ENCODE assay signal across 12 cellular contexts in genomic region chr2:69667805-69668382, GRCh38. TPM values are rescaled to one million over a fixed set of nuclear protein-coding genes. Genes with fewer than 3 reads are reported as not detected.
DNase-seq lines count a peak whose midpoint lies in the region; ATAC-seq, FAIRE-seq and TF ChIP-seq lines count a peak whose summit lies in the region.
"Had no signal": no experiment of that assay in that cellular context is flagged by ENCODE, and none has a peak within 500 bp of the region (broad histone marks: within the 10 kb centered on the region; RNA-seq: fewer than 3 reads in every experiment).

No MANE protein-coding gene starts in this region.

- H2BK20ac ChIP-seq in IMR-90 (ENCODE audit: low read depth, low read length) = no peak overlapping the region

- H3K4me3 ChIP-seq in IMR-90 (ENCODE audit: insufficient read depth, low read depth, low read length) (no peak overlapping the region), K562 (no peak overlapping the region)
- H3K4me3 ChIP-seq: gastroesophageal sphincter had no signal

- no peak overlapping the region for H2AK9ac ChIP-seq in IMR-90 (replicated peaks; ENCODE audit: low read depth, low read length, poor library complexity)

- no peak overlapping the region for H2BK15ac ChIP-seq in IMR-90 (ENCODE audit: low read depth, low read length)

- H3K27me3 Mint-ChIP-seq in activated T-helper 1 cell treated with anti-CD3 and anti-CD28 coated beads, Interleukin-12 subunit alpha, Interleukin-12 subunit beta, Interleukin-2, Interleukin-4 antibody, amounts not matched to agents 30 ng/mL and 10 ng/mL and 1 ng/mL, durations not matched to agents 14 hours and 24 hours and 36 hours (ENCODE audit: insufficient read depth) = no peaks in the 10 kb centered on the region

- H3K27ac ChIP-seq in IMR-90 (ENCODE audit: insufficient read depth, low read length) (no peak overlapping the region), K562 (ENCODE audit: extremely low read depth, low read depth, low read length) (no peak overlapping the region)
- H3K27ac ChIP-seq: gastroesophageal sphincter had no signal

- H4K8ac ChIP-seq in IMR-90 (ENCODE audit: low read depth in 2 of 2, low read length in 2 of 2) = no peak overlapping the region

- H3K36me3 Mint-ChIP-seq in activated T-helper 1 cell treated with anti-CD3 and anti-CD28 coated beads, Interleukin-12 subunit alpha, Interleukin-12 subunit beta, Interleukin-2, Interleukin-4 antibody, amounts not matched to agents 30 ng/mL and 10 ng/mL and 1 ng/mL, durations not matched to agents 14 hours and 24 hours and 36 hours (ENCODE audit: low read depth) = peaks cover 2% of the 10 kb centered on the region
- H3K36me3 Mint-ChIP-seq: CD8-positive, alpha-beta T cell had no signal

- TF ChIP-seq EP300 in K562 (IDR thresholded peaks at IDR 0.05; ENCODE audit: low read length) = no peak

- no TSS peak for BruUV-seq in IMR-90 (replicated peaks; lab: Mats Ljungman, UMichigan)
- BruUV-seq in K562 (replicated peaks; lab: Mats Ljungman, UMichigan) = no TSS peak

- peak overlapping the region; percentile 9; the same call in 1 of the 2 replicates for H2AK5ac ChIP-seq in IMR-90 (ENCODE audit: low read depth, low read length)

- dilution Hi-C loops in IMR-90 (cut with HindIII; ENCODE audit: low sequenced_read_pairs, unreplicated experiment) = no loop called here

- H4K20me1 ChIP-seq in IMR-90 (ENCODE audit: insufficient read depth, low read length) = peaks cover 3% of the 10 kb centered on the region; the same call in 1 of the 2 replicates
- H4K20me1 ChIP-seq in K562 (replicated peaks; ENCODE audit: control insufficient read depth, insufficient read depth, low read length) = no peaks in the 10 kb centered on the region

- H3K4me1 ChIP-seq in IMR-90 (ENCODE audit: control insufficient read depth, insufficient read depth, low read length) = peaks cover 6% of the 10 kb centered on the region
- peaks cover 0 to 6% of the 10 kb centered on the region in 2 experiments; a peak in 1 of 5 replicates for H3K4me1 ChIP-seq in K562 (replicated peaks in 1 of 2; ENCODE audit: control insufficient read depth in 2 of 2, insufficient read depth in 2 of 2, low read length in 2 of 2)
- H3K4me1 ChIP-seq: gastroesophageal sphincter had no signal

- intact Hi-C loops in IMR-90 (cut with micrococcal nuclease) (no loop called here), K562 (cut with micrococcal nuclease) (no loop called here)
- intact Hi-C loops in activated T-helper 1 cell treated with anti-CD3 and anti-CD28 coated beads, Interleukin-12 subunit alpha, Interleukin-12 subunit beta, Interleukin-2, Interleukin-4 antibody, amounts not matched to agents 30 ng/mL and 10 ng/mL and 1 ng/mL, durations not matched to agents 14 hours and 24 hours and 36 hours (cut with micrococcal nuclease) = loop anchor here (2.0 kb wide), 1 partner anchor 15 kb away; no protein-coding TSS in a partner anchor

- H3K27ac Mint-ChIP-seq in activated T-helper 1 cell treated with anti-CD3 and anti-CD28 coated beads, Interleukin-12 subunit alpha, Interleukin-12 subunit beta, Interleukin-2, Interleukin-4 antibody, amounts not matched to agents 30 ng/mL and 10 ng/mL and 1 ng/mL, durations not matched to agents 14 hours and 24 hours and 36 hours = no peak overlapping the region
- H3K27ac Mint-ChIP-seq: CD8-positive, alpha-beta T cell had no signal

- H3K4me3 Mint-ChIP-seq in activated T-helper 1 cell treated with anti-CD3 and anti-CD28 coated beads, Interleukin-12 subunit alpha, Interleukin-12 subunit beta, Interleukin-2, Interleukin-4 antibody, amounts not matched to agents 30 ng/mL and 10 ng/mL and 1 ng/mL, durations not matched to agents 14 hours and 24 hours and 36 hours = no peak overlapping the region
- H3K4me3 Mint-ChIP-seq: CD8-positive, alpha-beta T cell had no signal

- H4K5ac ChIP-seq in IMR-90 (ENCODE audit: low read depth, low read length) = no peak overlapping the region

- CTCF ChIA-PET in IMR-90 (lab: Yijun Ruan, JAX) = interaction anchor here (1.1 kb wide), 1 partner anchor 16 kb away, joined by 3 read pairs; no protein-coding TSS in a partner anchor
- CTCF ChIA-PET in K562 (lab: Yijun Ruan, JAX; ENCODE audit: low intra/inter-chr PET ratio) = no interaction called here

- H3K23ac ChIP-seq in IMR-90 (ENCODE audit: low read depth, low read length) = no peak overlapping the region

- WGBS in IMR-90 (ENCODE audit: extremely low coverage in 2 of 2, insufficient read length in 1 of 2), 2 experiments = no CpG with 5 or more reads among the region's 7 CpGs
- WGBS in K562 (ENCODE audit: insufficient coverage, low coverage, missing lambda C conversion rate) = 56% methylated on average over 7 of the region's 7 CpGs

- no peaks in the 10 kb centered on the region for H3K79me1 ChIP-seq in IMR-90 (ENCODE audit: low read depth in 1 of 2, low read length in 2 of 2)

- POLR2A ChIA-PET in IMR-90 (lab: Charles Lee; ENCODE audit: unreplicated experiment) (no interaction called here), K562 (lab: Yijun Ruan, JAX) (interaction anchor here (1.5 to 1.8 kb wide), 2 partner anchors 16 to 23 kb away, joined by 3 to 4 read pairs; no protein-coding TSS in a partner anchor)

- no peak overlapping the region for H3K9ac ChIP-seq in IMR-90 (ENCODE audit: low read depth, low read length)
- no peak overlapping the region for H3K9ac ChIP-seq in K562 (ENCODE audit: insufficient read depth in 1 of 2, low read depth in 2 of 2, low read length in 2 of 2)

- peak; percentile 65 for DNase-seq in IMR-90
- no peak for DNase-seq in K562 (ENCODE audit: extremely low read depth in 1 of 4, low spot score in 3 of 4)
- DNase-seq in kidney glomerular epithelial cell (lab: John Stamatoyannopoulos, UW) = peak; percentile 35
- peak; percentile 63 for DNase-seq in ureter (ENCODE audit: low spot score)
- DNase-seq in germinal center (ENCODE audit: low spot score) = no peak
- DNase-seq in activated CD8-positive, alpha-beta memory T cell treated with anti-CD3 and anti-CD28 coated beads for 24 hours = no peak
- DNase-seq in activated T-helper 1 cell treated with anti-CD3 and anti-CD28 coated beads, Interleukin-12 subunit alpha, Interleukin-12 subunit beta, Interleukin-2, Interleukin-4 antibody, amounts not matched to agents 30 ng/mL and 10 ng/mL and 1 ng/mL, durations not matched to agents 14 hours and 24 hours and 36 hours (ENCODE audit: low spot score) = no peak
- DNase-seq: activated CD4-positive, CD25-positive, alpha-beta regulatory T cell treated with anti-CD3 and anti-CD28 coated beads, Interleukin-2, amount 50 U/mL, for 72 hours; CD8-positive, alpha-beta T cell; NCI-H1092 treated with DMSO at 0.1 percent for 48 hours; SW 1271 had no signal

- 0 out of 2 replicates have a peak overlapping the region, but pooled peaks have one; percentile 0 for H2BK120ac ChIP-seq in IMR-90 (ENCODE audit: low read depth, low read length)

- H2AFZ ChIP-seq in IMR-90 (replicated peaks; ENCODE audit: low read length, poor library complexity) (no peak overlapping the region), K562 (ENCODE audit: low read depth, low read length) (0 out of 2 replicates have a peak overlapping the region, but pooled peaks have one; percentile 53)

- H3K9me3 ChIP-seq in IMR-90 (ENCODE audit: control insufficient read depth, insufficient read depth, low read length) (peaks cover 2% of the 10 kb centered on the region; the same call in 1 of the 2 replicates), K562 (replicated peaks; ENCODE audit: control insufficient read depth, insufficient read depth, low read depth, low read length) (peaks cover 5% of the 10 kb centered on the region)

- peak; percentile 90 for ATAC-seq in IMR-90 (ENCODE audit: low read depth)
- no peak for ATAC-seq in K562
- ATAC-seq: CD8-positive, alpha-beta T cell; gastroesophageal sphincter had no signal

- H3K27me3 ChIP-seq in IMR-90 (ENCODE audit: control insufficient read depth, insufficient read depth, low read length) = no peaks in the 10 kb centered on the region
- no peaks in the 10 kb centered on the region for H3K27me3 ChIP-seq in K562 (ENCODE audit: control insufficient read depth in 2 of 2, insufficient read depth in 2 of 2, low read length in 2 of 2)
- H3K27me3 ChIP-seq: gastroesophageal sphincter had no signal

- TF ChIP-seq RAD21 in IMR-90 (IDR thresholded peaks at IDR 0.05; ENCODE audit: low read length) (no peak), K562 (CRISPR knock-in tag; conservative IDR thresholded peaks at IDR 0.05 in 1 of 2, IDR thresholded peaks at IDR 0.05 in 1 of 2) (no peak)

- H3K9me1 ChIP-seq in IMR-90 (ENCODE audit: insufficient read depth, low read length) (peaks cover 4% of the 10 kb centered on the region), K562 (ENCODE audit: control insufficient read depth, insufficient read depth, low read length) (no peaks in the 10 kb centered on the region)

- H3K4me1 Mint-ChIP-seq in activated T-helper 1 cell treated with anti-CD3 and anti-CD28 coated beads, Interleukin-12 subunit alpha, Interleukin-12 subunit beta, Interleukin-2, Interleukin-4 antibody, amounts not matched to agents 30 ng/mL and 10 ng/mL and 1 ng/mL, durations not matched to agents 14 hours and 24 hours and 36 hours (ENCODE audit: low read depth) = no peaks in the 10 kb centered on the region

- H4K91ac ChIP-seq in IMR-90 (ENCODE audit: insufficient read depth, low read depth, low read length) = no peak overlapping the region

- H3K18ac ChIP-seq in IMR-90 (ENCODE audit: low read depth, low read length) = no peak overlapping the region

- in situ Hi-C loops in IMR-90 (cut with MboI; ENCODE audit: low sequenced_read_pairs) = no loop called here
- in situ Hi-C loops in K562 (cut with MboI) = no loop called here

- H3K4ac ChIP-seq in IMR-90 (ENCODE audit: low read depth, low read length) = no peak overlapping the region

- H3K4me2 ChIP-seq in IMR-90 (ENCODE audit: low read depth, low read length) = peak overlapping the region; percentile 53; the same call in 1 of the 2 replicates
- no peak overlapping the region for H3K4me2 ChIP-seq in K562 (ENCODE audit: insufficient read depth, low read length)

- H3K9me3 Mint-ChIP-seq in activated T-helper 1 cell treated with anti-CD3 and anti-CD28 coated beads, Interleukin-12 subunit alpha, Interleukin-12 subunit beta, Interleukin-2, Interleukin-4 antibody, amounts not matched to agents 30 ng/mL and 10 ng/mL and 1 ng/mL, durations not matched to agents 14 hours and 24 hours and 36 hours = peaks cover 11% of the 10 kb centered on the region

- no peak overlapping the region for H2BK5ac ChIP-seq in IMR-90 (ENCODE audit: low read depth, low read length, poor library complexity, severe bottlenecking)

- TF ChIP-seq POLR2A in IMR-90 (IDR thresholded peaks at IDR 0.05; ENCODE audit: low read depth, low read length) = no peak
- TF ChIP-seq POLR2A in K562 (conservative IDR thresholded peaks at IDR 0.05) = no peak

- no peak overlapping the region for H3K56ac ChIP-seq in IMR-90 (ENCODE audit: extremely low read depth, insufficient read depth, low read length)

- TF ChIP-seq CTCF in IMR-90 (conservative IDR thresholded peaks at IDR 0.05; ENCODE audit: low read depth, low read length) (no peak), K562 (IDR thresholded peaks at IDR 0.05 in 2 of 3, conservative IDR thresholded peaks at IDR 0.05 in 1 of 3; ENCODE audit: insufficient read depth in 2 of 3, low read depth in 1 of 3, low read length in 3 of 3) (no peak)

- no peaks in the 10 kb centered on the region for H3K79me2 ChIP-seq in K562 (ENCODE audit: control insufficient read depth, insufficient read depth, low read length)

- H3K14ac ChIP-seq in IMR-90 (replicated peaks; ENCODE audit: low read depth, low read length) = no peak overlapping the region

- FAIRE-seq in K562 (lab: Jason Lieb, UNC) = peak; percentile 26

- H3K36me3 ChIP-seq in IMR-90 (ENCODE audit: control insufficient read depth, insufficient read depth, low read length) = no peaks in the 10 kb centered on the region
- H3K36me3 ChIP-seq in K562 (ENCODE audit: control insufficient read depth, insufficient read depth, low read length) = no peaks in the 10 kb centered on the region
- H3K36me3 ChIP-seq: gastroesophageal sphincter had no signal

RNA-seq across cellular contexts. Expression of gene AAK1, which starts 24.4 kb away (rescaled TPM):
- total RNA-seq in IMR-90 (2012; rRNA removed) (26.5 and 34.7 TPM in 2 replicates), K562 (2014; rRNA removed) (8.3 and 8.9 TPM in 2 replicates), K562 (2014; rRNA removed; fragmentation: Illumina TruSeq; extraction: Trizol) (6.0 and 6.9 TPM in 2 replicates), K562 (2015; rRNA removed; fragmentation: Illumina TruSeq; extraction: Trizol) (5.5 and 6.8 TPM in 2 replicates), K562 (2021) (13.8 and 17.1 TPM in 2 replicates), ureter (97.0 TPM)
- polyA plus RNA-seq in IMR-90 (2012; rRNA removed) (21.9 and 22.1 TPM in 2 replicates), K562 (2011; rRNA removed) (3.2 and 5.1 TPM in 2 replicates), K562 (2014; fragmentation: Illumina TruSeq; extraction: Trizol) (6.2 and 7.2 TPM in 2 replicates), K562 (2014; fragmentation: Nextera tagmentation; extraction: Ambion mirVana) (1 to 10 TPM in 1 of 2 experiments, under 1 TPM in 1; 0.89 to 2.4 TPM), K562 (2014; rRNA removed) (5.3 and 7.1 TPM in 2 replicates)
- 10.2 and 11.0 TPM in 2 replicates for polyA plus RNA-seq in IMR-90 (2012; cell fraction: cytosol; rRNA removed)
- 18.0 and 36.8 TPM in 2 replicates for polyA plus RNA-seq in IMR-90 (2012; cell fraction: nucleus; rRNA removed; ENCODE audit: low replicate concordance)
- total RNA-seq in K562 (2011; cell fraction: chromatin; rRNA removed; ENCODE audit: low replicate concordance) = 34.4 and 78.8 TPM in 2 replicates
- total RNA-seq in K562 (2011; cell fraction: nucleolus; rRNA removed) = 16.3 and 20.0 TPM in 2 replicates
- total RNA-seq in K562 (2011; cell fraction: nucleoplasm; rRNA removed) = 38.6 and 69.9 TPM in 2 replicates
- 2.8 and 3.3 TPM in 2 replicates for polyA plus RNA-seq in K562 (2011; cell fraction: cytosol; rRNA removed)
- polyA plus RNA-seq in K562 (2011; cell fraction: nucleus; rRNA removed) = 4.5 and 10.2 TPM in 2 replicates
- polyA plus RNA-seq in K562 (2012) = 8.1 and 15.8 TPM in 2 replicates
- 10.5 and 18.0 TPM in 2 replicates for polyA minus RNA-seq in K562 (2011; rRNA and poly(A)+ RNA removed)
- polyA minus RNA-seq in K562 (2011; cell fraction: cytosol; rRNA and poly(A)+ RNA removed) = 4.7 and 7.4 TPM in 2 replicates
- polyA minus RNA-seq in K562 (2011; cell fraction: nucleus; rRNA and poly(A)+ RNA removed) = 8.7 and 10.9 TPM in 2 replicates
- total RNA-seq in activated T-helper 1 cell treated with anti-CD3 and anti-CD28 coated beads, Interleukin-12 subunit alpha, Interleukin-12 subunit beta, Interleukin-2, Interleukin-4 antibody, amounts not matched to agents 30 ng/mL and 10 ng/mL and 1 ng/mL, durations not matched to agents 14 hours and 24 hours and 36 hours = 89.2 and 94.0 TPM in 2 replicates

Comparison
In these comparisons a context has a peak if more than half of its experiments do, and no peak if none do; other contexts are left out.
1. DNase-seq: peak in IMR-90 (single experiment), kidney glomerular epithelial cell (single experiment) and ureter (single experiment); none in K562 (0 of 4), germinal center (single experiment), activated CD8-positive, alpha-beta memory T cell treated with anti-CD3 and anti-CD28 coated beads for 24 hours (single experiment) and activated T-helper 1 cell treated with anti-CD3 and anti-CD28 coated beads, Interleukin-12 subunit alpha, Interleukin-12 subunit beta, Interleukin-2, Interleukin-4 antibody, amounts not matched to agents 30 ng/mL and 10 ng/mL and 1 ng/mL, durations not matched to agents 14 hours and 24 hours and 36 hours (single experiment).